12 cellular contexts compared by ENCODE assay signal in genomic region chr4:109472343-109472761, GRCh38. TPM values are rescaled to one million over a fixed set of nuclear protein-coding genes. Genes with fewer than 3 reads are reported as not detected.
DNase-seq lines count a peak whose midpoint lies in the region; ATAC-seq, FAIRE-seq and TF ChIP-seq lines count a peak whose summit lies in the region.
"Had no signal": no experiment of that assay in that cellular context is flagged by ENCODE, and none has a peak within 500 bp of the region (broad histone marks: within the 10 kb centered on the region; RNA-seq: fewer than 3 reads in every experiment).

No MANE protein-coding gene starts in this region.

- H3K4me1 Mint-ChIP-seq in activated CD8-positive, alpha-beta memory T cell treated with anti-CD3 and anti-CD28 coated beads, Interleukin-2, amount 10 ng/mL, durations not matched to agents 7 days and 5 days, result peaks cover 23% of the 10 kb centered on the region
- peaks cover 26 to 78% (median 68%) of the 10 kb centered on the region in 7 donors for H3K4me1 Mint-ChIP-seq in naive thymus-derived CD4-positive, alpha-beta T cell

- FAIRE-seq in H1 (lab: Jason Lieb, UNC) (peak; percentile 28), pancreas (lab: Jason Lieb, UNC) (no peak)

- H3K27ac ChIP-seq in H1 (ENCODE audit: low read depth, low read length) (no peak overlapping the region), pancreas (no peak overlapping the region)
- H3K27ac ChIP-seq in naive thymus-derived CD4-positive, alpha-beta T cell (ENCODE audit: low read depth, low read length), result no peak overlapping the region

- peak; percentile 63 to 78 (median 66) for ATAC-seq in pancreas
- ATAC-seq in activated CD8-positive, alpha-beta memory T cell treated with anti-CD3 and anti-CD28 coated beads, Interleukin-2, amount 10 ng/mL, durations not matched to agents 7 days and 5 days, result no peak
- no peak for ATAC-seq in naive thymus-derived CD4-positive, alpha-beta T cell
- ATAC-seq: Right ventricle myocardium inferior had no signal

- H3K56ac ChIP-seq in H1 (replicated peaks; ENCODE audit: insufficient read length, low read depth, low read length), result no peak overlapping the region

- H2AK5ac ChIP-seq in H1 (ENCODE audit: low read depth, low read length), result no peak overlapping the region

- no peak overlapping the region for H4K5ac ChIP-seq in H1 (ENCODE audit: insufficient read length, low read depth, low read length)

- no peak for TF ChIP-seq EP300 in H1 (IDR thresholded peaks at IDR 0.05; ENCODE audit: borderline replicate concordance in 1 of 2, low read depth in 2 of 2, low read length in 2 of 2)

- H3K79me2 ChIP-seq in H1 (ENCODE audit: control insufficient read depth in 1 of 2, insufficient read depth in 2 of 2, low read length in 2 of 2), result peaks cover 0 to 82% of the 10 kb centered on the region in 2 experiments; a peak in 2 of 4 replicates

- H2AFZ ChIP-seq in H1 (ENCODE audit: low read length), result no peak overlapping the region

- TF ChIP-seq RAD21 in H1 (IDR thresholded peaks at IDR 0.05 in 1 of 2, conservative IDR thresholded peaks at IDR 0.05 in 1 of 2; ENCODE audit: low read depth in 2 of 2, low read length in 2 of 2), result no peak

- TF ChIP-seq POLR2A in H1 (IDR thresholded peaks at IDR 0.05; ENCODE audit: control extremely low read depth in 1 of 2, low read depth in 2 of 2, low read length in 2 of 2), result no peak

- no peaks in the 10 kb centered on the region for H3K27me3 Mint-ChIP-seq in activated CD8-positive, alpha-beta memory T cell treated with anti-CD3 and anti-CD28 coated beads, Interleukin-2, amount 10 ng/mL, durations not matched to agents 7 days and 5 days
- H3K27me3 Mint-ChIP-seq in naive thymus-derived CD4-positive, alpha-beta T cell, result no peaks in the 10 kb centered on the region

- H3K4me1 ChIP-seq in H1 (replicated peaks in 1 of 4; ENCODE audit: control insufficient read depth in 3 of 4, insufficient read depth in 4 of 4, low read length in 3 of 4) (no peaks in the 10 kb centered on the region), pancreas (no peaks in the 10 kb centered on the region)
- peaks cover 0 to 5% of the 10 kb centered on the region in 2 donors for H3K4me1 ChIP-seq in naive thymus-derived CD4-positive, alpha-beta T cell (ENCODE audit: control insufficient read depth in 2 of 2, insufficient read depth in 2 of 2, low read length in 2 of 2)

- 92 to 100% methylated on average over 1 to 3 of the region's 3 CpGs for WGBS in H1 (ENCODE audit: extremely low coverage in 1 of 2, insufficient coverage in 1 of 2, insufficient read length in 1 of 2, insufficient replicate concordance in 2 of 2, low coverage in 1 of 2, low lambda C conversion rate in 2 of 2, missing lambda C conversion rate in 1 of 2), 2 experiments
- WGBS in pancreas, 2 donors, result 52 to 59% methylated on average over 3 of the region's 3 CpGs

- H3K36me3 Mint-ChIP-seq in activated CD8-positive, alpha-beta memory T cell treated with anti-CD3 and anti-CD28 coated beads, Interleukin-2, amount 10 ng/mL, durations not matched to agents 7 days and 5 days, result peaks cover 38% of the 10 kb centered on the region
- H3K36me3 Mint-ChIP-seq in naive thymus-derived CD4-positive, alpha-beta T cell, result peaks cover 0 to 56% (median 24%) of the 10 kb centered on the region in 5 donors

- peaks cover 0 to 4% of the 10 kb centered on the region in 2 experiments for H4K20me1 ChIP-seq in H1 (replicated peaks in 1 of 2; ENCODE audit: control insufficient read depth in 1 of 2, insufficient read depth in 2 of 2, low read length in 2 of 2)

- no peak overlapping the region for H3K23ac ChIP-seq in H1 (ENCODE audit: insufficient read length)

- H3K18ac ChIP-seq in H1 (ENCODE audit: extremely low read depth, low read length), result no peak overlapping the region

- no peak overlapping the region for H2BK20ac ChIP-seq in H1 (ENCODE audit: low read length)

- H3K36me3 ChIP-seq in H1 (ENCODE audit: control insufficient read depth in 2 of 4, insufficient read depth in 4 of 4, low read length in 3 of 4) (peaks cover 0 to 3% (median 2%) of the 10 kb centered on the region in 4 experiments; a peak in 1 of 8 replicates), pancreas (no peaks in the 10 kb centered on the region)
- H3K36me3 ChIP-seq in naive thymus-derived CD4-positive, alpha-beta T cell (ENCODE audit: control insufficient read depth in 2 of 3, insufficient read depth in 3 of 3, low read length in 3 of 3), result peaks cover 0 to 4% (median 3%) of the 10 kb centered on the region in 3 experiments

- no peak overlapping the region for H3K9ac ChIP-seq in H1 (replicated peaks in 1 of 4; ENCODE audit: extremely low read depth in 1 of 4, low read depth in 3 of 4, low read length in 3 of 4)

- no peak overlapping the region for H3K4me2 ChIP-seq in H1 (ENCODE audit: insufficient read depth in 1 of 2, low read depth in 2 of 2, low read length in 2 of 2)

- H4K91ac ChIP-seq in H1 (replicated peaks; ENCODE audit: insufficient read length, low read length), result no peak overlapping the region

- H2BK12ac ChIP-seq in H1 (ENCODE audit: low read depth, low read length), result no peak overlapping the region

- POLR2A ChIA-PET in H1 (lab: Charles Lee; ENCODE audit: partially characterized antibody), result no interaction called here
- POLR2A ChIA-PET in naive thymus-derived CD4-positive, alpha-beta T cell (lab: Charles Lee), result no interaction called here

- no peak overlapping the region for H4K8ac ChIP-seq in H1 (ENCODE audit: extremely low read depth, insufficient read depth, low read length)

- no peak overlapping the region for H2BK5ac ChIP-seq in H1 (ENCODE audit: low read depth, low read length)

- H3K79me1 ChIP-seq in H1 (ENCODE audit: low read depth, low read length), result peaks cover 3% of the 10 kb centered on the region; the same call in 1 of the 2 replicates

- no peak overlapping the region for H3K27ac Mint-ChIP-seq in activated CD8-positive, alpha-beta memory T cell treated with anti-CD3 and anti-CD28 coated beads, Interleukin-2, amount 10 ng/mL, durations not matched to agents 7 days and 5 days
- H3K27ac Mint-ChIP-seq in naive thymus-derived CD4-positive, alpha-beta T cell, result peak overlapping the region in 1 of 9 donors; percentile 19
- H3K27ac Mint-ChIP-seq: activated T-helper 1 cell treated with anti-CD3 and anti-CD28 coated beads, Interleukin-12 subunit alpha, Interleukin-12 subunit beta, Interleukin-2, Interleukin-4 antibody, amounts not matched to agents 30 ng/mL and 10 ng/mL and 1 ng/mL, durations not matched to agents 14 hours and 24 hours and 36 hours had no signal

- no peak overlapping the region for H3K4me3 Mint-ChIP-seq in activated CD8-positive, alpha-beta memory T cell treated with anti-CD3 and anti-CD28 coated beads, Interleukin-2, amount 10 ng/mL, durations not matched to agents 7 days and 5 days
- no peak overlapping the region for H3K4me3 Mint-ChIP-seq in naive thymus-derived CD4-positive, alpha-beta T cell
- H3K4me3 Mint-ChIP-seq: activated T-helper 1 cell treated with anti-CD3 and anti-CD28 coated beads, Interleukin-12 subunit alpha, Interleukin-12 subunit beta, Interleukin-2, Interleukin-4 antibody, amounts not matched to agents 30 ng/mL and 10 ng/mL and 1 ng/mL, durations not matched to agents 14 hours and 24 hours and 36 hours had no signal

- no peak overlapping the region for H3K4ac ChIP-seq in H1 (replicated peaks; ENCODE audit: insufficient read length, low read depth, low read length)

- CTCF ChIA-PET in H1 (lab: Charles Lee; ENCODE audit: partially characterized antibody), result no interaction called here
- CTCF ChIA-PET in activated CD8-positive, alpha-beta memory T cell treated with anti-CD3 and anti-CD28 coated beads, Interleukin-2, amount 10 ng/mL, durations not matched to agents 7 days and 5 days (lab: Charles Lee), result no interaction called here
- CTCF ChIA-PET in naive thymus-derived CD4-positive, alpha-beta T cell (lab: Charles Lee), result no interaction called here

- H3K9me3 Mint-ChIP-seq in activated CD8-positive, alpha-beta memory T cell treated with anti-CD3 and anti-CD28 coated beads, Interleukin-2, amount 10 ng/mL, durations not matched to agents 7 days and 5 days (ENCODE audit: low read depth), result no peaks in the 10 kb centered on the region
- no peaks in the 10 kb centered on the region for H3K9me3 Mint-ChIP-seq in naive thymus-derived CD4-positive, alpha-beta T cell
- H3K9me3 Mint-ChIP-seq: activated T-helper 1 cell treated with anti-CD3 and anti-CD28 coated beads, Interleukin-12 subunit alpha, Interleukin-12 subunit beta, Interleukin-2, Interleukin-4 antibody, amounts not matched to agents 30 ng/mL and 10 ng/mL and 1 ng/mL, durations not matched to agents 14 hours and 24 hours and 36 hours had no signal

- H3K23me2 ChIP-seq in H1 (ENCODE audit: low read depth, low read length), result no peaks in the 10 kb centered on the region

- no peaks in the 10 kb centered on the region for H3K27me3 ChIP-seq in H1 (replicated peaks in 1 of 4; ENCODE audit: control insufficient read depth in 3 of 4, extremely low read depth in 1 of 4, insufficient read depth in 3 of 4, low read length in 3 of 4)
- H3K27me3 ChIP-seq in pancreas, result no peaks in the 10 kb centered on the region
- H3K27me3 ChIP-seq in naive thymus-derived CD4-positive, alpha-beta T cell (ENCODE audit: control insufficient read depth in 2 of 2, insufficient read depth in 2 of 2, low read length in 2 of 2), result no peaks in the 10 kb centered on the region

- H3K9me3 ChIP-seq in H1 (ENCODE audit: insufficient read depth in 2 of 2, low read depth in 1 of 2, low read length in 1 of 2) (no peaks in the 10 kb centered on the region), pancreas (no peaks in the 10 kb centered on the region)
- no peaks in the 10 kb centered on the region for H3K9me3 ChIP-seq in naive thymus-derived CD4-positive, alpha-beta T cell (ENCODE audit: control insufficient read depth in 2 of 3, low read length in 3 of 3)

- H3K4me3 ChIP-seq in H1 (ENCODE audit: extremely low read depth in 1 of 4, insufficient read depth in 2 of 4, low read depth in 3 of 4, low read length in 4 of 4), result no peak overlapping the region
- H3K4me3 ChIP-seq in pancreas, result no peak overlapping the region
- no peak overlapping the region for H3K4me3 ChIP-seq in naive thymus-derived CD4-positive, alpha-beta T cell (ENCODE audit: low read length)

- no peak overlapping the region for H2BK120ac ChIP-seq in H1 (replicated peaks; ENCODE audit: low read depth, low read length)

- no peak overlapping the region for H2BK15ac ChIP-seq in H1 (ENCODE audit: low read length)

- peak; percentile 6 for DNase-seq in SIG-M5 treated with dmso at 0.1 percent for 504 hours (lab: John Stamatoyannopoulos, UW; ENCODE audit: unreplicated experiment)
- no peak for DNase-seq in SIG-M5 (lab: John Stamatoyannopoulos, UW)
- peak; percentile 2 for DNase-seq in LoVo (ENCODE audit: low spot score)
- no peak for DNase-seq in H1 (ENCODE audit: low read depth in 1 of 2, low spot score in 2 of 2)
- no peak for DNase-seq in pancreas
- no peak for DNase-seq in activated CD8-positive, alpha-beta memory T cell treated with anti-CD3 and anti-CD28 coated beads, Interleukin-2, amount 10 ng/mL, durations not matched to agents 7 days and 5 days
- no peak for DNase-seq in naive thymus-derived CD4-positive, alpha-beta T cell
- no peak for DNase-seq in epidermal melanocyte (ENCODE audit: insufficient read length, low spot score)
- DNase-seq: glutamatergic neuron, NCI-H1417 had no signal

- TF ChIP-seq CTCF in H1 (IDR thresholded peaks at IDR 0.05; ENCODE audit: control extremely low read depth in 1 of 3, insufficient read depth in 1 of 3, low read depth in 1 of 3, low read length in 3 of 3) (no peak), pancreas (IDR thresholded peaks at IDR 0.05) (no peak)

- H3K14ac ChIP-seq in H1 (ENCODE audit: insufficient read length), result no peak overlapping the region

- intact Hi-C loops in pancreas (cut with DNase I), result no loop called here
- intact Hi-C loops in naive thymus-derived CD4-positive, alpha-beta T cell (cut with micrococcal nuclease), result no loop called here

RNA-seq across cellular contexts. Expression of gene SEC24B, which starts 38.7 kb away (rescaled TPM):
- 24.2 and 25.6 TPM in 2 replicates for total RNA-seq in H1 (2021; fragmentation: NEBNext Ultra II Directional; extraction: Animal tissue kit (Norgen Biotek cat#: 25700))
- polyA plus RNA-seq in H1 (2011; rRNA removed), result 20.5 and 30.9 TPM in 2 replicates
- polyA plus RNA-seq in H1 (2011; cell fraction: cytosol; rRNA removed), result 21.1 TPM
- 24.8 TPM for polyA plus RNA-seq in H1 (2011; cell fraction: nucleus; rRNA removed)
- polyA plus RNA-seq in H1 (2012, experiment 1 of 2), result 11.7 to 17.1 TPM (median 14.9 TPM) in 4 replicates
- 1.2 TPM for polyA plus RNA-seq in H1 (2012, experiment 2 of 2)
- 15.1 TPM for polyA plus RNA-seq in H1 (2013, experiment 1 of 2)
- polyA plus RNA-seq in H1 (2013, experiment 2 of 2), result 15.1 TPM
- polyA minus RNA-seq in H1 (2011; rRNA and poly(A)+ RNA removed), result 95.6 and 123 TPM in 2 replicates
- 23.7 TPM for polyA minus RNA-seq in H1 (2011; cell fraction: cytosol; rRNA and poly(A)+ RNA removed)
- 71.0 TPM for polyA minus RNA-seq in H1 (2011; cell fraction: nucleus; rRNA and poly(A)+ RNA removed)
- 10 to 100 TPM; 11.8 to 16.5 (median 12.5) TPM for total RNA-seq in pancreas
- 1 to 10 TPM; 4.9 to 9.1 TPM for polyA plus RNA-seq in pancreas
- total RNA-seq in activated CD8-positive, alpha-beta memory T cell treated with anti-CD3 and anti-CD28 coated beads, Interleukin-2, amount 10 ng/mL, durations not matched to agents 7 days and 5 days, result 10 to 100 TPM; 22.0 to 25.9 TPM
- total RNA-seq in naive thymus-derived CD4-positive, alpha-beta T cell, result 10 to 100 TPM; 29.2 to 41.8 (median 35.2) TPM
- polyA plus RNA-seq in naive thymus-derived CD4-positive, alpha-beta T cell, result 10 to 100 TPM; 14.5 to 31.2 TPM

Comparison
In these comparisons a context has a peak if more than half of its experiments do, and no peak if none do; other contexts are left out.
1. DNase-seq: peak in SIG-M5 treated with dmso at 0.1 percent for 504 hours (single experiment) and LoVo (single experiment); none in SIG-M5 (single experiment), H1 (0 of 2), pancreas (0 of 6), activated CD8-positive, alpha-beta memory T cell treated with anti-CD3 and anti-CD28 coated beads, Interleukin-2, amount 10 ng/mL, durations not matched to agents 7 days and 5 days (single experiment), naive thymus-derived CD4-positive, alpha-beta T cell (0 of 9) and epidermal melanocyte (single experiment).
2. ATAC-seq: peak in pancreas (4 of 4); none in activated CD8-positive, alpha-beta memory T cell treated with anti-CD3 and anti-CD28 coated beads, Interleukin-2, amount 10 ng/mL, durations not matched to agents 7 days and 5 days (single experiment) and naive thymus-derived CD4-positive, alpha-beta T cell (single experiment).